Comparison of ENCODE assay signal across 23 cellular contexts in the genomic region with DNA sequence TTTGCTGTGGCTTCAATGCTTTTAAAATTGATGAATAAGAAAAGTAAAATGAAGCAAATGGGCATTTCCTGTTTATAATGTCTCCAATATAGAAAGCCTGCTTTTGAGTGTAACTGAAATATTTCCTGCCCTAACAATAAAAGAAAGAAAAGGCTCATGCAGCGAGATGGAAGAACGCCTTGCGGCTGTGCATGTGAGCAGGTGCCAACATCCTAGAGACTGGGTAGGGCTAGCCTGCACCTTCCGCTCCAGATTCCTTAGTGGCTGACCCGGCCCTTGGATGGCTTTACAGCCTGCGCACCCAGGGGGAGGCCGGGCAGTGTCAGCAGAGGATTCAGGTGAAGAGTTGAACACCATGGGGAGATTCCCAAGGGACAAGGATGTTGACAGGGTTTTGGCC. TPM values are rescaled to one million over a fixed set of nuclear protein-coding genes. Genes with fewer than 3 reads are reported as not detected.
DNase-seq lines count a peak whose midpoint lies in the region; ATAC-seq and TF ChIP-seq lines count a peak whose summit lies in the region.
"Had no signal": no experiment of that assay in that cellular context is flagged by ENCODE, and none has a peak within 500 bp of the region (broad histone marks: within the 10 kb centered on the region; RNA-seq: fewer than 3 reads in every experiment).

No MANE protein-coding gene starts in this region.

- H3K4me3 ChIP-seq in brain microvascular endothelial cell (ENCODE audit: low read depth, low read length) (no peak overlapping the region), skeletal muscle satellite cell (ENCODE audit: low read length) (no peak overlapping the region)
- H3K4me3 ChIP-seq: right atrium auricular region, spleen had no signal

- CTCF ChIA-PET in activated CD8-positive, alpha-beta memory T cell treated with anti-CD3 and anti-CD28 coated beads, Interleukin-2, amount 10 ng/mL, durations not matched to agents 7 days and 5 days (lab: Charles Lee), result interaction anchor here (1.5 kb wide), 1 partner anchor 124 kb away, joined by 8 read pairs; no protein-coding TSS in a partner anchor

- H3K36me3 Mint-ChIP-seq in activated CD8-positive, alpha-beta memory T cell treated with anti-CD3 and anti-CD28 coated beads, Interleukin-2, amount 10 ng/mL, durations not matched to agents 7 days and 5 days, result no peaks in the 10 kb centered on the region
- H3K36me3 Mint-ChIP-seq: T-cell had no signal

- peak overlapping the region; percentile 54 for H3K27ac Mint-ChIP-seq in activated CD8-positive, alpha-beta memory T cell treated with anti-CD3 and anti-CD28 coated beads, Interleukin-2, amount 10 ng/mL, durations not matched to agents 7 days and 5 days
- H3K27ac Mint-ChIP-seq: T-cell had no signal

- peak overlapping the region; percentile 54 for H3K4me2 ChIP-seq in skeletal muscle satellite cell (ENCODE audit: low read length)

- no peaks in the 10 kb centered on the region for H3K27me3 ChIP-seq in brain microvascular endothelial cell (replicated peaks)
- H3K27me3 ChIP-seq in skeletal muscle satellite cell (ENCODE audit: control insufficient read depth, insufficient read depth, low read length), result peaks cover 4% of the 10 kb centered on the region
- H3K27me3 ChIP-seq: right atrium auricular region had no signal

- H3K27ac ChIP-seq in brain microvascular endothelial cell, result peak overlapping the region; percentile 39
- H3K27ac ChIP-seq: foreskin keratinocyte, right atrium auricular region, spleen, VCaP had no signal

- in situ Hi-C loops in brain microvascular endothelial cell (cut with HindIII; ENCODE audit: low pct_ligation_motif_present, low sequenced_read_pairs), result no loop called here

- H3K4me1 Mint-ChIP-seq in activated CD8-positive, alpha-beta memory T cell treated with anti-CD3 and anti-CD28 coated beads, Interleukin-2, amount 10 ng/mL, durations not matched to agents 7 days and 5 days, result peaks cover 17% of the 10 kb centered on the region

- H3K36me3 ChIP-seq in brain microvascular endothelial cell (replicated peaks) (no peaks in the 10 kb centered on the region), skeletal muscle satellite cell (ENCODE audit: insufficient read depth, low read length) (no peaks in the 10 kb centered on the region)
- H3K36me3 ChIP-seq: right atrium auricular region, spleen had no signal

- H3K27me3 Mint-ChIP-seq in activated CD8-positive, alpha-beta memory T cell treated with anti-CD3 and anti-CD28 coated beads, Interleukin-2, amount 10 ng/mL, durations not matched to agents 7 days and 5 days, result peaks cover 2% of the 10 kb centered on the region

- H3K4me3 Mint-ChIP-seq in activated CD8-positive, alpha-beta memory T cell treated with anti-CD3 and anti-CD28 coated beads, Interleukin-2, amount 10 ng/mL, durations not matched to agents 7 days and 5 days, result no peak overlapping the region
- H3K4me3 Mint-ChIP-seq: neural crest cell, T-cell had no signal

- no peak for DNase-seq in activated CD8-positive, alpha-beta memory T cell treated with anti-CD3 and anti-CD28 coated beads, Interleukin-2, amount 10 ng/mL, durations not matched to agents 7 days and 5 days
- no peak for DNase-seq in activated CD8-positive, alpha-beta memory T cell treated with anti-CD3 and anti-CD28 coated beads, Interleukin-2, amount 50 U/mL, for 48 hours
- DNase-seq in M059J (ENCODE audit: low read depth) (peak; percentile 83), brain microvascular endothelial cell (no peak), hypothalamus (lab: John Stamatoyannopoulos, UW) (no peak), iPS-NIHi11 (ENCODE audit: low spot score) (no peak)
- DNase-seq: activated CD4-positive, alpha-beta T cell treated with anti-CD3 and anti-CD28 coated beads for 4 hours; activated naive CD4-positive, alpha-beta T cell treated with Interleukin-2 at 50 U/mL for 16 hours; effector memory CD4-positive, alpha-beta T cell; erythroblast; foreskin keratinocyte; NCI-H1092; NCI-H187; NK-92 treated with Interleukin-12 subunit alpha and Interleukin-12 subunit beta, amount 100 ng/mL, for 24 hours; spleen; stimulated activated CD4-positive, alpha-beta T cell treated with anti-CD3 and anti-CD28 coated beads, Interleukin-2, amount 100 ng/mL, for 48 hours; substantia nigra; T-cell had no signal

- H3K9me3 Mint-ChIP-seq in activated CD8-positive, alpha-beta memory T cell treated with anti-CD3 and anti-CD28 coated beads, Interleukin-2, amount 10 ng/mL, durations not matched to agents 7 days and 5 days (ENCODE audit: low read depth), result no peaks in the 10 kb centered on the region
- H3K9me3 Mint-ChIP-seq: neural crest cell, T-cell had no signal

- H3K4me1 ChIP-seq in skeletal muscle satellite cell (ENCODE audit: control insufficient read depth, insufficient read depth, low read length), result peaks cover 25% of the 10 kb centered on the region
- H3K4me1 ChIP-seq: foreskin keratinocyte, right atrium auricular region, spleen had no signal

- H3K9me3 ChIP-seq in skeletal muscle satellite cell (replicated peaks; ENCODE audit: low read length), result no peaks in the 10 kb centered on the region
- H3K9me3 ChIP-seq: right atrium auricular region, spleen had no signal

- no peak for TF ChIP-seq CTCF in brain microvascular endothelial cell (IDR thresholded peaks at IDR 0.05; ENCODE audit: low read depth, low read length, missing control alignments)

- no peak for ATAC-seq in activated CD8-positive, alpha-beta memory T cell treated with anti-CD3 and anti-CD28 coated beads, Interleukin-2, amount 10 ng/mL, durations not matched to agents 7 days and 5 days
- ATAC-seq in GM19328 (IDR thresholded peaks at IDR 0.05; ENCODE audit: unreplicated experiment), result no peak
- ATAC-seq: foreskin keratinocyte had no signal

- no peak overlapping the region for H3K9ac ChIP-seq in skeletal muscle satellite cell (ENCODE audit: low read depth, low read length)

RNA-seq across cellular contexts. Expression of gene CNIH3, which starts 21.8 kb away (rescaled TPM):
- total RNA-seq in activated CD8-positive, alpha-beta memory T cell treated with anti-CD3 and anti-CD28 coated beads, Interleukin-2, amount 10 ng/mL, durations not matched to agents 7 days and 5 days, result 1 to 10 TPM; 1.1 to 3.6 TPM
- total RNA-seq in M059J (2014; rRNA removed; shearing (Covaris generic)), result 21.4 and 23.5 TPM in 2 replicates
- total RNA-seq in skeletal muscle satellite cell (2012; rRNA removed), result 1.5 and 2.8 TPM in 2 replicates
